Comparison of ENCODE assay signal across 8 cellular contexts in genomic region chr20:50320910-50321796, GRCh38.
DNase-seq lines count a peak whose midpoint lies in the region; ATAC-seq, FAIRE-seq and TF ChIP-seq lines count a peak whose summit lies in the region.

No MANE protein-coding gene starts in this region.

- H3K4me3 Mint-ChIP-seq in stimulated activated naive CD8-positive, alpha-beta T cell treated with anti-CD3 and anti-CD28 coated beads, Interleukin-15, amount 100 ng/mL, for 72 hours = no peak overlapping the region

- H3K9me3 Mint-ChIP-seq in stimulated activated naive CD8-positive, alpha-beta T cell treated with anti-CD3 and anti-CD28 coated beads, Interleukin-15, amount 100 ng/mL, for 72 hours = no peaks in the 10 kb centered on the region

- no peaks in the 10 kb centered on the region for H3K79me2 ChIP-seq in GM12878 (ENCODE audit: control insufficient read depth, insufficient read depth, low read length)

- no peaks in the 10 kb centered on the region for H3K36me3 ChIP-seq in GM12878 (ENCODE audit: control insufficient read depth in 2 of 2, insufficient read depth in 2 of 2, low read length in 1 of 2)
- H3K36me3 ChIP-seq in kidney (ENCODE audit: control insufficient read depth in 1 of 2, insufficient read depth in 2 of 2, low read length in 2 of 2) = no peaks in the 10 kb centered on the region

- 43% methylated on average over 21 of the region's 21 CpGs for WGBS in GM12878 (ENCODE audit: insufficient coverage, insufficient replicate concordance, low lambda C conversion rate, missing lambda C conversion rate)

- TF ChIP-seq CTCF in AG09319 (IDR thresholded peaks at IDR 0.05; ENCODE audit: low read depth, low read length) (no peak), GM12878 (IDR thresholded peaks at IDR 0.05 in 2 of 3, conservative IDR thresholded peaks at IDR 0.05 in 1 of 3; ENCODE audit: control insufficient read depth in 2 of 3, extremely low read depth in 1 of 3, insufficient read depth in 1 of 3, low read depth in 3 of 3, low read length in 3 of 3) (no peak), kidney (IDR thresholded peaks at IDR 0.05; ENCODE audit: borderline replicate concordance, extremely low read depth, insufficient read depth) (no peak)

- H3K9me3 ChIP-seq in GM12878 (replicated peaks; ENCODE audit: control insufficient read depth, insufficient read depth, low read length) (peaks cover 2% of the 10 kb centered on the region; the same call in 1 of the 3 replicates), kidney (ENCODE audit: control insufficient read depth in 1 of 2, low read length in 2 of 2) (no peaks in the 10 kb centered on the region)

- FAIRE-seq in GM12878 (lab: Jason Lieb, UNC) = no peak
- no peak for FAIRE-seq in kidney (lab: Jason Lieb, UNC)

- ATAC-seq in GM12878 = peak; percentile 64
- peak; percentile 79 for ATAC-seq in stimulated activated naive CD8-positive, alpha-beta T cell treated with anti-CD3 and anti-CD28 coated beads, Interleukin-15, amount 100 ng/mL, for 72 hours
- ATAC-seq in GM18858 (IDR thresholded peaks at IDR 0.05; ENCODE audit: unreplicated experiment) = no peak

- POLR2A ChIA-PET in GM12878 (lab: Charles Lee) = no interaction called here

- H3K4me3 ChIP-seq in GM12878 (no peak overlapping the region), kidney (ENCODE audit: low read length in 2 of 2) (no peak overlapping the region)

- H3K27ac ChIP-seq in GM12878 (ENCODE audit: control insufficient read depth, insufficient read depth) = no peak overlapping the region
- no peak overlapping the region for H3K27ac ChIP-seq in kidney (ENCODE audit: low read depth in 2 of 2, low read length in 2 of 2)

- DNase-seq in AG09319 (ENCODE audit: extremely low read depth, low read depth) (peak; percentile 70), HuH-7 (ENCODE audit: low spot score) (peak; percentile 70), GM12878 (ENCODE audit: low read depth, low spot score) (no peak), kidney (peak; percentile 97), activated gamma-delta T cell (lab: John Stamatoyannopoulos, UW) (no peak), NAMALWA (ENCODE audit: low spot score) (no peak)
- DNase-seq in stimulated activated naive CD8-positive, alpha-beta T cell treated with anti-CD3 and anti-CD28 coated beads, Interleukin-15, amount 100 ng/mL, for 72 hours = peak in 1 of 2 donors; percentile 49

- CTCF ChIA-PET in GM12878 (lab: Yijun Ruan, JAX) = interaction anchor here (0.6 kb wide), 1 partner anchor 12 kb away, joined by 3 read pairs; no protein-coding TSS in a partner anchor

- SMC1A ChIA-PET in GM12878 (lab: Charles Lee; ENCODE audit: uncharacterized antibody, unreplicated experiment) = no interaction called here

- no peak for TF ChIP-seq POLR2A in GM12878 (IDR thresholded peaks at IDR 0.05; ENCODE audit: low read depth, low read length)

- intact Hi-C loops in GM12878 (cut with micrococcal nuclease; ENCODE audit: unreplicated experiment) (no loop called here), kidney (cut with DNase I) (no loop called here)

- H3K27me3 ChIP-seq in GM12878 (replicated peaks in 1 of 2; ENCODE audit: control insufficient read depth in 2 of 2, insufficient read depth in 2 of 2, low read length in 1 of 2) = no peaks in the 10 kb centered on the region; a peak in 2 of 4 replicates

- in situ Hi-C loops in GM12878 (cut with MboI) = no loop called here

- no peaks in the 10 kb centered on the region for H4K20me1 ChIP-seq in GM12878 (ENCODE audit: control insufficient read depth, insufficient read depth)

- BruUV-seq in GM12878 (replicated peaks; lab: Mats Ljungman, UMichigan) = no TSS peak

- peaks cover 22% of the 10 kb centered on the region for H3K4me1 Mint-ChIP-seq in stimulated activated naive CD8-positive, alpha-beta T cell treated with anti-CD3 and anti-CD28 coated beads, Interleukin-15, amount 100 ng/mL, for 72 hours

- H3K9ac ChIP-seq in GM12878 (ENCODE audit: control insufficient read depth, insufficient read depth, low read length) = no peak overlapping the region
- H3K9ac ChIP-seq in kidney (ENCODE audit: low read length in 2 of 2) = no peak overlapping the region

- no peak for TF ChIP-seq EP300 in GM12878 (IDR thresholded peaks at IDR 0.05; ENCODE audit: borderline replicate concordance in 1 of 2, control insufficient read depth in 1 of 2, low read depth in 2 of 2, low read length in 2 of 2)

- H3K27ac Mint-ChIP-seq in stimulated activated naive CD8-positive, alpha-beta T cell treated with anti-CD3 and anti-CD28 coated beads, Interleukin-15, amount 100 ng/mL, for 72 hours = peak overlapping the region in 1 of 2 donors; percentile 22

- TF ChIP-seq RAD21 in GM12878 (IDR thresholded peaks at IDR 0.05; ENCODE audit: insufficient read depth, low read depth, low read length) = no peak

- H3K4me2 ChIP-seq in GM12878 (ENCODE audit: control insufficient read depth, insufficient read depth) = no peak overlapping the region

- no peak overlapping the region for H2AFZ ChIP-seq in GM12878 (ENCODE audit: control insufficient read depth, low read depth, low read length)

- H3K4me1 ChIP-seq in GM12878 (ENCODE audit: control insufficient read depth, insufficient read depth, low read length) = no peaks in the 10 kb centered on the region
- no peaks in the 10 kb centered on the region for H3K4me1 ChIP-seq in kidney (ENCODE audit: control insufficient read depth in 1 of 2, insufficient read depth in 1 of 2, low read depth in 1 of 2, low read length in 2 of 2)

- H3K27me3 Mint-ChIP-seq in stimulated activated naive CD8-positive, alpha-beta T cell treated with anti-CD3 and anti-CD28 coated beads, Interleukin-15, amount 100 ng/mL, for 72 hours = peaks cover 39% of the 10 kb centered on the region

- RAD21 ChIA-PET in GM12878 (lab: Charles Lee; ENCODE audit: unreplicated experiment) = interaction anchor here (1.0 kb wide), 1 partner anchor 18 kb away, joined by 3 read pairs; no protein-coding TSS in a partner anchor

TF ChIP-seq in GM12878, 131 proteins besides CTCF, POLR2A, EP300 and RAD21:
- TF ChIP-seq MAX (IDR thresholded peaks at IDR 0.05; ENCODE audit: low read depth, low read length) (no peak), NFIC (IDR thresholded peaks at IDR 0.05; ENCODE audit: low read depth, low read length) (no peak)
TF ChIP-seq in GM12878: peak in this region for 0.

Comparison
In these comparisons a context has a peak if more than half of its experiments do, and no peak if none do; other contexts are left out.
1. DNase-seq: peak in AG09319 (single experiment), HuH-7 (single experiment) and kidney (single experiment); none in GM12878 (single experiment), activated gamma-delta T cell (single experiment) and NAMALWA (single experiment).